ENCODE assay signal across 10 cellular contexts in the genomic region with DNA sequence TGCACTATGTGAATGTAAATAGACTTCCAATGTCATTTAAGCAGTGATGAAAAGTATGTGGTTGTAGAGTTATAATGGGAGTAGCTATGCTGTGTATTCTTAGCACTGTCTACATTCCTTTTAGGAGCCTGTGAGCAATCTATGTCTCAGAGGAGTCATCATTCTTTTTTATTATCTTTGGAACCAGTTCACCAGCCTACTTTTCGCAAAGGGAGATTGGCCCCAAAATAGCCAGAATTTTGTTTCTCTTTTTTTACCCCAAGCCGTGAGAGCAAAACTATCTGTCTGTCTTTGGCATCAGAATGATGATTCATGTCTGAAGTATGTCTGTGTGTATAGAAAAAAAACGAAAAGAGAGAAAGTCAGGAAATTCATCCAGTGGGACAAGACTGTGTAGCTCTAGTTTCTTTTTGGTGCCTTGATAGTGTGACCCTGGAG. TPM values are rescaled to one million over a fixed set of nuclear protein-coding genes. Genes with fewer than 3 reads are reported as not detected.
DNase-seq lines count a peak whose midpoint lies in the region; ATAC-seq and TF ChIP-seq lines count a peak whose summit lies in the region.
"Had no signal": no experiment of that assay in that cellular context is flagged by ENCODE, and none has a peak within 500 bp of the region (broad histone marks: within the 10 kb centered on the region; RNA-seq: fewer than 3 reads in every experiment).

No MANE protein-coding gene starts in this region.

- H3K9me3 Mint-ChIP-seq in HFFc6: no peaks in the 10 kb centered on the region
- H3K9me3 Mint-ChIP-seq: activated naive CD4-positive, alpha-beta T cell treated with anti-CD3 and anti-CD28 coated beads, Interleukin-2, amount 10 ng/mL, durations not matched to agents 7 days and 5 days had no signal

- no peaks in the 10 kb centered on the region for H3K36me3 ChIP-seq in thoracic aorta

- peak; percentile 86 to 88 for ATAC-seq in right cardiac atrium
- peak; percentile 71 for ATAC-seq in thoracic aorta (ENCODE audit: insufficient number of reproducible peaks, low FRiP score, low read depth)
- ATAC-seq: T-helper 17 cell had no signal

- CTCF ChIA-PET in GM10248 (lab: Yijun Ruan, JAX): no interaction called here

- H3K27me3 ChIP-seq in right cardiac atrium (ENCODE audit: control insufficient read depth, insufficient read depth) (no peaks in the 10 kb centered on the region), thoracic aorta (replicated peaks; ENCODE audit: insufficient read depth) (no peaks in the 10 kb centered on the region)

- H3K4me1 ChIP-seq in right cardiac atrium (ENCODE audit: control insufficient read depth, insufficient read depth, low read length) (peaks cover 5% of the 10 kb centered on the region), thoracic aorta (ENCODE audit: control insufficient read depth in 1 of 2, low read depth in 2 of 2) (peaks cover 30 to 72% of the 10 kb centered on the region in 2 donors)

- H3K27ac Mint-ChIP-seq in HFFc6: peak overlapping the region; percentile 75
- H3K27ac Mint-ChIP-seq: activated naive CD4-positive, alpha-beta T cell treated with anti-CD3 and anti-CD28 coated beads, Interleukin-2, amount 10 ng/mL, durations not matched to agents 7 days and 5 days; T-helper 17 cell had no signal

- in situ Hi-C loops in astrocyte of the spinal cord (cut with HindIII; ENCODE audit: low sequenced_read_pairs): no loop called here

- DNase-seq in HFFc6 (peak; percentile 98), astrocyte of the spinal cord (ENCODE audit: low read depth, low spot score) (peak; percentile 97), right cardiac atrium (no peak), thoracic aorta (ENCODE audit: low spot score) (no peak), GM10248 (ENCODE audit: extremely low spot score) (no peak), DMS 273 treated with DMSO at 0.1 percent for 48 hours (lab: John Stamatoyannopoulos, UW) (no peak), SKM-1 (lab: John Stamatoyannopoulos, UW; ENCODE audit: unreplicated experiment) (no peak), GDM1 (lab: John Stamatoyannopoulos, UW) (no peak)
- DNase-seq: activated naive CD4-positive, alpha-beta T cell treated with anti-CD3 and anti-CD28 coated beads, Interleukin-2, amount 10 ng/mL, durations not matched to agents 7 days and 5 days; T-helper 17 cell had no signal

- POLR2A ChIA-PET in GM10248 (lab: Yijun Ruan, JAX): no interaction called here

- H3K4me3 Mint-ChIP-seq in HFFc6: peak overlapping the region; percentile 76
- H3K4me3 Mint-ChIP-seq: activated naive CD4-positive, alpha-beta T cell treated with anti-CD3 and anti-CD28 coated beads, Interleukin-2, amount 10 ng/mL, durations not matched to agents 7 days and 5 days; T-helper 17 cell had no signal

- H3K27ac ChIP-seq in right cardiac atrium (ENCODE audit: low read length) (peak overlapping the region; percentile 71), thoracic aorta (peak overlapping the region; percentile 50 to 71)

- intact Hi-C loops in right cardiac atrium (cut with DNase I): no loop called here

- H3K4me3 ChIP-seq in astrocyte of the spinal cord (ENCODE audit: low read depth, low read length) (no peak overlapping the region), right cardiac atrium (ENCODE audit: low read length) (no peak overlapping the region), thoracic aorta (peak overlapping the region; percentile 8)

- peaks cover 10% of the 10 kb centered on the region; the same call in 1 of the 2 replicates for H3K36me3 Mint-ChIP-seq in HFFc6 (ENCODE audit: low read depth)
- H3K36me3 Mint-ChIP-seq: activated naive CD4-positive, alpha-beta T cell treated with anti-CD3 and anti-CD28 coated beads, Interleukin-2, amount 10 ng/mL, durations not matched to agents 7 days and 5 days had no signal

- WGBS in right cardiac atrium: 13% methylated on average over 3 of the region's 3 CpGs

- H3K9me3 ChIP-seq in right cardiac atrium (ENCODE audit: control insufficient read depth, low read length) (no peaks in the 10 kb centered on the region), thoracic aorta (no peaks in the 10 kb centered on the region)

- H3K4me1 Mint-ChIP-seq in HFFc6 (ENCODE audit: low read depth): peaks cover 73% of the 10 kb centered on the region
- H3K4me1 Mint-ChIP-seq: activated naive CD4-positive, alpha-beta T cell treated with anti-CD3 and anti-CD28 coated beads, Interleukin-2, amount 10 ng/mL, durations not matched to agents 7 days and 5 days had no signal

- H3K27me3 Mint-ChIP-seq in HFFc6 (ENCODE audit: insufficient read depth): peaks cover 2% of the 10 kb centered on the region; the same call in 1 of the 2 replicates
- H3K27me3 Mint-ChIP-seq: activated naive CD4-positive, alpha-beta T cell treated with anti-CD3 and anti-CD28 coated beads, Interleukin-2, amount 10 ng/mL, durations not matched to agents 7 days and 5 days; T-helper 17 cell had no signal

- no peak for TF ChIP-seq CTCF in HFFc6 (IDR thresholded peaks at IDR 0.05)
- no peak for TF ChIP-seq CTCF in astrocyte of the spinal cord (IDR thresholded peaks at IDR 0.05; ENCODE audit: low read depth, low read length)
- no peak for TF ChIP-seq CTCF in thoracic aorta (IDR thresholded peaks at IDR 0.05)
- no peak for TF ChIP-seq CTCF in GM10248 (IDR thresholded peaks at IDR 0.05; ENCODE audit: control extremely low read depth, extremely low read depth, low read depth, missing control alignments)

RNA-seq across cellular contexts. Expression of gene OSBPL9, which starts 44.2 kb away (rescaled TPM):
- total RNA-seq in HFFc6 (2021; fragmentation: NEBNext Ultra II Directional; extraction: Animal tissue kit (Norgen Biotek cat#: 25700)): 10 to 100 TPM; 39.8 to 54.2 (median 44.8) TPM
- total RNA-seq in right cardiac atrium (10 to 100 TPM; 55.3 to 68.8 (median 62.2) TPM), thoracic aorta (100 to 1,000 TPM in 1 of 2 donors, 10 to 100 TPM in 1; 94.1 to 114 TPM)
- polyA plus RNA-seq in right cardiac atrium: 46.1 TPM

Comparison
In these comparisons a context has a peak if more than half of its experiments do, and no peak if none do; other contexts are left out.
1. DNase-seq: peak in HFFc6 (single experiment) and astrocyte of the spinal cord (single experiment); none in right cardiac atrium (0 of 3), thoracic aorta (single experiment), GM10248 (single experiment), DMS 273 treated with DMSO at 0.1 percent for 48 hours (single experiment), SKM-1 (single experiment) and GDM1 (single experiment).